Comparison of ENCODE assay signal across 8 cellular contexts in the genomic region with DNA sequence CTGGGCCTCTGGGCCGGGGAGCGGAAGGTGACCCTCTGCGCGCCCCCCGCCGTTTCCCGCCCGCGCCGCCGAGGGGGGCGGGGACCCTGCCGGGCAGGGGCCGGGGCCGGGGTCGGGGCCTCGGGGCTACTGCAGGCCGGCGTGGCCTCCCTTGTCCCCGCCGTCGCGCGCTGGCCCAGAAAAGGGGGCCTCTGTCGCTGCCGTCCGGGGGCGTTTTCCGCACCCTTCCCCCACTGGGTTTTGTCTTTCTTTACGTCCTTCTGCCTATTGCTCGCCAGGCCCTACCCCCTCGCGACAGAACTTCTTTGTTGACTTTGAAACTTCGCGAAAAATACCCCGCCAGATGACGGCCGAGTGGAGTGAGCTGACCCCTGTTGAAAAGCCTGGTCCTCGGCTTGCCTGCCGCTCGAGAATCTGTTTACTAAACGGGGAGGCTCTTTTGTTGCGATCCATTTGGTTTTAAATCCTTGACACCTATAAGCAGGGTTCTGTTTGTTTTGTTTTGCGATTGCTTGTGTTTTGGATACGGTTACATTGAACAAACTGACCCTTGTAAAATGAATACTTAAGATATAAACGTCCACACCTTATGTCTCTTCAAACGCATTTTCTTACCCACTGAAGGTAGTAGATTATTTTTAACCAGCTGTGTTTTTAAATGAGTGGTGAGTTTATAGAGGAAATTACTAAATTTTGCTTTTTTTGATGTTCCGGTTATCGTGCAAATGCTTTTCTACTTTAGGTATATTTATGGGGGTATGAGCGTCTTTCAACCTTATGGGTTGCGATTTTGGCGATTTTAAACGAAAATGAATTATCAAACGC. TPM values are rescaled to one million over a fixed set of nuclear protein-coding genes. Genes with fewer than 3 reads are reported as not detected.
DNase-seq lines count a peak whose midpoint lies in the region; ATAC-seq lines count a peak whose summit lies in the region.

No MANE protein-coding gene starts in this region.

- peak overlapping the region; percentile 99 for H3K27ac Mint-ChIP-seq in activated CD8-positive, alpha-beta T cell treated with anti-CD3 and anti-CD28 coated beads, Interleukin-2, amount 10 ng/mL, durations not matched to agents 7 days and 5 days
- H3K27ac Mint-ChIP-seq in naive B cell = peak overlapping the region; percentile 97 to 100 (median 99)

- peaks cover 31% of the 10 kb centered on the region for H3K4me1 Mint-ChIP-seq in activated CD8-positive, alpha-beta T cell treated with anti-CD3 and anti-CD28 coated beads, Interleukin-2, amount 10 ng/mL, durations not matched to agents 7 days and 5 days (ENCODE audit: low read depth)
- H3K4me1 Mint-ChIP-seq in naive B cell = peaks cover 32 to 49% (median 42%) of the 10 kb centered on the region in 3 donors

- H3K27ac ChIP-seq in epithelial cell of prostate (peak overlapping the region; percentile 94), thymus (ENCODE audit: low read depth) (peak overlapping the region; percentile 95)

- peak; percentile 58 for DNase-seq in NCI-H2107 treated with DMSO at 0.1 percent for 48 hours (lab: John Stamatoyannopoulos, UW; ENCODE audit: unreplicated experiment)
- no peak for DNase-seq in NCI-H2107 (lab: John Stamatoyannopoulos, UW)
- DNase-seq in NCI-H524 treated with DMSO at 0.1 percent for 48 hours (lab: John Stamatoyannopoulos, UW) = peak; percentile 41
- DNase-seq in activated CD8-positive, alpha-beta T cell treated with anti-CD3 and anti-CD28 coated beads, Interleukin-2, amount 10 ng/mL, durations not matched to agents 7 days and 5 days = peak; percentile 61
- no peak for DNase-seq in epithelial cell of prostate (ENCODE audit: low read depth, low spot score)
- peak; percentile 55 for DNase-seq in naive B cell

- no peaks in the 10 kb centered on the region for H3K27me3 Mint-ChIP-seq in activated CD8-positive, alpha-beta T cell treated with anti-CD3 and anti-CD28 coated beads, Interleukin-2, amount 10 ng/mL, durations not matched to agents 7 days and 5 days (ENCODE audit: low read depth)
- H3K27me3 Mint-ChIP-seq in naive B cell = no peaks in the 10 kb centered on the region

- peaks cover 4% of the 10 kb centered on the region for H3K4me1 ChIP-seq in thymus (ENCODE audit: control insufficient read depth, insufficient read depth, low read length)

- H3K4me3 Mint-ChIP-seq in activated CD8-positive, alpha-beta T cell treated with anti-CD3 and anti-CD28 coated beads, Interleukin-2, amount 10 ng/mL, durations not matched to agents 7 days and 5 days = peak overlapping the region; percentile 99
- peak overlapping the region; percentile 93 to 100 (median 99) for H3K4me3 Mint-ChIP-seq in naive B cell

- H3K36me3 ChIP-seq in thymus (ENCODE audit: control insufficient read depth, insufficient read depth) = no peaks in the 10 kb centered on the region

- no peaks in the 10 kb centered on the region for H3K27me3 ChIP-seq in thymus (ENCODE audit: control insufficient read depth, insufficient read depth)

- H3K9me3 Mint-ChIP-seq in activated CD8-positive, alpha-beta T cell treated with anti-CD3 and anti-CD28 coated beads, Interleukin-2, amount 10 ng/mL, durations not matched to agents 7 days and 5 days (ENCODE audit: insufficient read depth) = no peaks in the 10 kb centered on the region
- no peaks in the 10 kb centered on the region for H3K9me3 Mint-ChIP-seq in naive B cell

- H3K4me3 ChIP-seq in thymus (ENCODE audit: low read length) = peak overlapping the region; percentile 86

- CTCF ChIA-PET in activated CD8-positive, alpha-beta T cell treated with anti-CD3 and anti-CD28 coated beads, Interleukin-2, amount 10 ng/mL, durations not matched to agents 7 days and 5 days (lab: Charles Lee) = interaction anchor here (0.9 to 3.3 kb wide), 9 partner anchors 10 to 221 kb away, joined by 3 to 19 read pairs (median 4); no protein-coding TSS in a partner anchor

- H3K36me3 Mint-ChIP-seq in activated CD8-positive, alpha-beta T cell treated with anti-CD3 and anti-CD28 coated beads, Interleukin-2, amount 10 ng/mL, durations not matched to agents 7 days and 5 days (ENCODE audit: low read depth) = peaks cover 2% of the 10 kb centered on the region
- no peaks in the 10 kb centered on the region for H3K36me3 Mint-ChIP-seq in naive B cell

- POLR2A ChIA-PET in activated CD8-positive, alpha-beta T cell treated with anti-CD3 and anti-CD28 coated beads, Interleukin-2, amount 10 ng/mL, durations not matched to agents 7 days and 5 days (lab: Charles Lee) = interaction anchor here (0.6 to 3.0 kb wide), 16 partner anchors 10 to 798 kb away, joined by 3 to 17 read pairs (median 4); a partner anchor contains a TSS

- 1% methylated on average over 54 of the region's 54 CpGs for WGBS in thymus

- H3K9me3 ChIP-seq in thymus (ENCODE audit: control insufficient read depth) = no peaks in the 10 kb centered on the region

- ATAC-seq in HG02884 (IDR thresholded peaks at IDR 0.05; ENCODE audit: unreplicated experiment) (peak; percentile 15), naive B cell (ENCODE audit: low read depth in 2 of 2) (peak; percentile 5 to 6)
- peak; percentile 4 for ATAC-seq in activated CD8-positive, alpha-beta T cell treated with anti-CD3 and anti-CD28 coated beads, Interleukin-2, amount 10 ng/mL, durations not matched to agents 7 days and 5 days

RNA-seq across cellular contexts. Expression of a gene that starts 0.8 kb away (rescaled TPM):
- 10 to 100 TPM; 72.2 to 80.5 TPM for total RNA-seq in activated CD8-positive, alpha-beta T cell treated with anti-CD3 and anti-CD28 coated beads, Interleukin-2, amount 10 ng/mL, durations not matched to agents 7 days and 5 days
- polyA plus RNA-seq in naive B cell (ENCODE audit: low read depth in 6 of 6) (10 to 100 TPM; 22.8 to 72.8 (median 48.4) TPM), thymus (196 TPM)

RNA-seq across cellular contexts. Expression of a gene that starts 46.6 kb away (rescaled TPM):
- 1 to 10 TPM; 1.6 to 1.9 TPM for total RNA-seq in activated CD8-positive, alpha-beta T cell treated with anti-CD3 and anti-CD28 coated beads, Interleukin-2, amount 10 ng/mL, durations not matched to agents 7 days and 5 days
- polyA plus RNA-seq in naive B cell (ENCODE audit: low read depth in 6 of 6) (not detected), thymus (8.1 TPM)

Comparison
In these comparisons a context has a peak if more than half of its experiments do, and no peak if none do; other contexts are left out.
1. DNase-seq: peak in NCI-H2107 treated with DMSO at 0.1 percent for 48 hours (single experiment), NCI-H524 treated with DMSO at 0.1 percent for 48 hours (single experiment), activated CD8-positive, alpha-beta T cell treated with anti-CD3 and anti-CD28 coated beads, Interleukin-2, amount 10 ng/mL, durations not matched to agents 7 days and 5 days (single experiment) and naive B cell (single experiment); none in NCI-H2107 (single experiment) and epithelial cell of prostate (single experiment).
2. Peak in every context shown above with its lines, with median percentiles within 50 percentile points of each other: ATAC-seq.